8 cellular contexts compared by ENCODE assay signal in genomic region chr12:6914246-6914947, GRCh38. TPM values are rescaled to one million over a fixed set of nuclear protein-coding genes. Genes with fewer than 3 reads are reported as not detected.
DNase-seq lines count a peak whose midpoint lies in the region; ATAC-seq and TF ChIP-seq lines count a peak whose summit lies in the region.

Gene ENO2, plus strand, starts transcription at chr12:6914580. Its CDS starts 1,253 bp downstream, at chr12:6915833.

- H3K27ac Mint-ChIP-seq in CD4-positive, alpha-beta T cell = peak within 1 kb of the TSS; percentile 82

- DNase-seq in CD4-positive, alpha-beta T cell = peak; percentile 72 to 91 (median 84)
- no peak for DNase-seq in Jurkat, Clone E6-1 (ENCODE audit: low read depth, low spot score)
- DNase-seq in anterior cingulate cortex (lab: John Stamatoyannopoulos, UW) (peak in 55 of 58 donors; percentile 19 to 91 (median 77)), hepatic stellate cell (ENCODE audit: low spot score) (peak; percentile 85), retina (peak; percentile 80), aorta (peak; percentile 92 to 95)

- no peak for TF ChIP-seq CTCF in CD4-positive, alpha-beta T cell (IDR thresholded peaks at IDR 0.05)

- peaks cover 31% of the 10 kb centered on the region for H3K4me1 Mint-ChIP-seq in CD4-positive, alpha-beta T cell (ENCODE audit: low read depth)

- ATAC-seq in CD4-positive, alpha-beta T cell (ENCODE audit: poor library complexity) = peak; percentile 93
- ATAC-seq in GM19463 (IDR thresholded peaks at IDR 0.05; ENCODE audit: unreplicated experiment) (peak; percentile 83), aorta (ENCODE audit: low FRiP score) (peak; percentile 94)

- H3K36me3 ChIP-seq in aorta (ENCODE audit: control insufficient read depth in 1 of 2, insufficient read depth in 2 of 2, low read length in 1 of 2) = no peaks in the 10 kb centered on the region

- H3K4me1 ChIP-seq in aorta (ENCODE audit: control insufficient read depth in 1 of 2, insufficient read depth in 2 of 2, low read length in 2 of 2) = no peaks in the 10 kb centered on the region

- H3K4me3 Mint-ChIP-seq in CD4-positive, alpha-beta T cell = peak within 1 kb of the TSS; percentile 94

- no peaks in the 10 kb centered on the region for H3K9me3 ChIP-seq in CD4-positive, alpha-beta T cell (ENCODE audit: control insufficient read depth, low read length)
- no peaks in the 10 kb centered on the region for H3K9me3 ChIP-seq in aorta (ENCODE audit: control insufficient read depth, low read length)

- WGBS in aorta, 2 donors = 1% methylated on average over 37 to 68 of the region's 68 CpGs

- CTCF ChIA-PET in CD4-positive, alpha-beta T cell (lab: Charles Lee) = interaction anchor here (0.7 to 3.4 kb wide), 8 partner anchors 20 to 104 kb away, joined by 3 to 36 read pairs (median 4); partner anchors contain the start of genes C12orf57, LPCAT3, RNU7-1 and SPSB2

- peak within 1 kb of the TSS; percentile 90 for H3K27ac ChIP-seq in CD4-positive, alpha-beta T cell (ENCODE audit: low read depth, low read length)
- H3K27ac ChIP-seq in aorta (ENCODE audit: low read depth in 1 of 2, low read length in 2 of 2) = peak within 1 kb of the TSS; percentile 31 to 86

- H3K27me3 ChIP-seq in CD4-positive, alpha-beta T cell (ENCODE audit: control insufficient read depth, insufficient read depth, low read length) = no peaks in the 10 kb centered on the region
- H3K27me3 ChIP-seq in aorta (ENCODE audit: control insufficient read depth in 1 of 2, insufficient read depth in 2 of 2, low read length in 1 of 2) = no peaks in the 10 kb centered on the region

- no peaks in the 10 kb centered on the region for H3K27me3 Mint-ChIP-seq in CD4-positive, alpha-beta T cell

- no peaks in the 10 kb centered on the region for H3K9me3 Mint-ChIP-seq in CD4-positive, alpha-beta T cell

- H3K36me3 Mint-ChIP-seq in CD4-positive, alpha-beta T cell (ENCODE audit: low read depth) = peaks cover 32% of the 10 kb centered on the region

- H3K4me3 ChIP-seq in Jurkat, Clone E6-1 (ENCODE audit: low read length) = peak within 1 kb of the TSS; percentile 78
- peak within 1 kb of the TSS; percentile 61 to 89 for H3K4me3 ChIP-seq in aorta (ENCODE audit: low read length in 2 of 2)

- POLR2A ChIA-PET in CD4-positive, alpha-beta T cell (lab: Charles Lee) = interaction anchor here (0.6 to 5.4 kb wide), 22 partner anchors 9 to 421 kb away, joined by 3 to 35 read pairs (median 6); partner anchors contain the start of genes C12orf57, CD4, CDCA3 and COPS7A

- intact Hi-C loops in CD4-positive, alpha-beta T cell (cut with DNase I, micrococcal nuclease) = loop anchor here in 1 of 2 experiments (5.0 kb wide), 1 partner anchor 42 kb away; the partner anchor contains the start of gene SPSB2
- intact Hi-C loops in T-helper 2 cell treated with Interferon-gamma antibody and Interleukin-4, amounts not matched to agents 100 ng/mL and 5 ng/mL, for 36 hours (cut with micrococcal nuclease) = loop anchor here (1.0 kb wide), 3 partner anchors 10 to 41 kb away; partner anchors contain the start of genes LRRC23 and SPSB2
- intact Hi-C loops in aorta (cut with DNase I) = loop anchor here in 1 of 2 donors (2.0 kb wide), 1 partner anchor 42 kb away; the partner anchor contains the start of gene SPSB2

RNA-seq across cellular contexts. Expression of gene ENO2, which starts in this region (rescaled TPM):
- total RNA-seq in CD4-positive, alpha-beta T cell = 100 to 1,000 TPM in 1 of 2 experiments, 10 to 100 TPM in 1; 85.6 to 103 TPM
- 152 TPM for polyA plus RNA-seq in Jurkat, Clone E6-1 (2012; ENCODE audit: insufficient read depth, insufficient read length)
- total RNA-seq in T-helper 2 cell treated with Interferon-gamma antibody and Interleukin-4, amounts not matched to agents 100 ng/mL and 5 ng/mL, for 36 hours = 114 and 120 TPM in 2 replicates
- 10 to 100 TPM; 59.0 to 79.5 TPM for total RNA-seq in aorta
- polyA plus RNA-seq in aorta = 100 to 1,000 TPM in 1 of 2 donors, 10 to 100 TPM in 1; 14.7 to 116 TPM
